In genomic region chr3:20930034-20930433, GRCh38 we compare ENCODE assay signal across 12 cellular contexts.
A peak's percentile ranks its signal among the peaks of the same experiment; 100 is the strongest.
DNase-seq lines count a peak whose midpoint lies in the region; ATAC-seq, FAIRE-seq and TF ChIP-seq lines count a peak whose summit lies in the region.
"Had no signal": no experiment of that assay in that cellular context is flagged by ENCODE, and none has a peak within 500 bp of the region (broad histone marks: within the 10 kb centered on the region; RNA-seq: fewer than 3 reads in every experiment).

No MANE protein-coding gene starts in this region.

- dilution Hi-C loops in endothelial cell of umbilical vein (cut with MboI; ENCODE audit: extremely low pct_ligation_motif_present, low sequenced_read_pairs), result no loop called here

- CTCF ChIA-PET in activated CD8-positive, alpha-beta T cell treated with anti-CD3 and anti-CD28 coated beads for 36 hours (lab: Charles Lee), result interaction anchor here (0.8 kb wide), 1 partner anchor 414 kb away, joined by 3 read pairs; no protein-coding TSS in a partner anchor
- CTCF ChIA-PET in activated CD8-positive, alpha-beta T cell treated with anti-CD3 and anti-CD28 coated beads, Interleukin-2, amount 10 ng/mL, durations not matched to agents 7 days and 5 days (lab: Charles Lee), result no interaction called here
- CTCF ChIA-PET in endothelial cell of umbilical vein (lab: Charles Lee), result no interaction called here

- H3K27me3 Mint-ChIP-seq in activated CD8-positive, alpha-beta T cell treated with anti-CD3 and anti-CD28 coated beads for 36 hours, result no peaks in the 10 kb centered on the region
- no peaks in the 10 kb centered on the region for H3K27me3 Mint-ChIP-seq in activated CD8-positive, alpha-beta T cell treated with anti-CD3 and anti-CD28 coated beads, Interleukin-2, amount 10 ng/mL, durations not matched to agents 7 days and 5 days (ENCODE audit: low read depth)
- no peaks in the 10 kb centered on the region for H3K27me3 Mint-ChIP-seq in stimulated activated naive CD8-positive, alpha-beta T cell treated with anti-CD3 and anti-CD28 coated beads, Interleukin-15, amount 100 ng/mL, for 72 hours
- H3K27me3 Mint-ChIP-seq: CD8-positive, alpha-beta memory T cell had no signal

- H3K36me3 ChIP-seq in endothelial cell of umbilical vein (ENCODE audit: control insufficient read depth in 2 of 2, extremely low read depth in 1 of 2, insufficient read depth in 2 of 2, low read length in 2 of 2) (no peaks in the 10 kb centered on the region), smooth muscle cell (ENCODE audit: low read depth) (no peaks in the 10 kb centered on the region)
- H3K36me3 ChIP-seq: neutrophil had no signal

- no peaks in the 10 kb centered on the region for H3K27me3 ChIP-seq in endothelial cell of umbilical vein (ENCODE audit: control insufficient read depth in 2 of 2, insufficient read depth in 2 of 2, low read length in 2 of 2)
- no peaks in the 10 kb centered on the region for H3K27me3 ChIP-seq in smooth muscle cell (ENCODE audit: low read depth)
- H3K27me3 ChIP-seq: neutrophil had no signal

- H3K79me2 ChIP-seq in endothelial cell of umbilical vein (ENCODE audit: control insufficient read depth, insufficient read depth, low read length) (no peaks in the 10 kb centered on the region), smooth muscle cell (ENCODE audit: low read depth) (no peaks in the 10 kb centered on the region)

- peak; percentile 1 for DNase-seq in activated CD8-positive, alpha-beta T cell treated with anti-CD3 and anti-CD28 coated beads for 36 hours
- DNase-seq in activated CD8-positive, alpha-beta T cell treated with anti-CD3 and anti-CD28 coated beads, Interleukin-2, amount 10 ng/mL, durations not matched to agents 7 days and 5 days, result no peak
- DNase-seq in NCI-H226, result peak; percentile 9
- DNase-seq in endothelial cell of umbilical vein (ENCODE audit: low read depth, low spot score), result peak; percentile 5
- no peak for DNase-seq in smooth muscle cell (lab: John Stamatoyannopoulos, UW; ENCODE audit: unreplicated experiment)
- DNase-seq in stimulated activated naive CD8-positive, alpha-beta T cell treated with anti-CD3 and anti-CD28 coated beads, Interleukin-15, amount 100 ng/mL, for 72 hours, result no peak
- DNase-seq in H4 (ENCODE audit: low spot score), result no peak
- no peak for DNase-seq in activated gamma-delta T cell (lab: John Stamatoyannopoulos, UW)
- DNase-seq: activated CD4-positive, alpha-beta T cell treated with anti-CD3 and anti-CD28 coated beads, Interleukin-2, amount 50 U/mL, for 1 hour; CD8-positive, alpha-beta memory T cell; NCI-H1092 treated with DMSO at 0.1 percent for 48 hours had no signal

- no peak for ATAC-seq in activated CD8-positive, alpha-beta T cell treated with anti-CD3 and anti-CD28 coated beads for 36 hours
- no peak for ATAC-seq in activated CD8-positive, alpha-beta T cell treated with anti-CD3 and anti-CD28 coated beads, Interleukin-2, amount 10 ng/mL, durations not matched to agents 7 days and 5 days
- no peak for ATAC-seq in stimulated activated naive CD8-positive, alpha-beta T cell treated with anti-CD3 and anti-CD28 coated beads, Interleukin-15, amount 100 ng/mL, for 72 hours

- H3K4me1 ChIP-seq in endothelial cell of umbilical vein (ENCODE audit: control insufficient read depth, extremely low read depth, insufficient read depth, low read length), result no peaks in the 10 kb centered on the region
- no peaks in the 10 kb centered on the region for H3K4me1 ChIP-seq in smooth muscle cell (ENCODE audit: low read depth)

- no peak for FAIRE-seq in endothelial cell of umbilical vein (lab: Jason Lieb, UNC)

- H3K4me3 Mint-ChIP-seq in activated CD8-positive, alpha-beta T cell treated with anti-CD3 and anti-CD28 coated beads for 36 hours, result no peak overlapping the region
- no peak overlapping the region for H3K4me3 Mint-ChIP-seq in activated CD8-positive, alpha-beta T cell treated with anti-CD3 and anti-CD28 coated beads, Interleukin-2, amount 10 ng/mL, durations not matched to agents 7 days and 5 days
- H3K4me3 Mint-ChIP-seq in stimulated activated naive CD8-positive, alpha-beta T cell treated with anti-CD3 and anti-CD28 coated beads, Interleukin-15, amount 100 ng/mL, for 72 hours, result no peak overlapping the region
- H3K4me3 Mint-ChIP-seq: CD8-positive, alpha-beta memory T cell had no signal

- no peaks in the 10 kb centered on the region for H4K20me1 ChIP-seq in endothelial cell of umbilical vein (replicated peaks; ENCODE audit: control insufficient read depth, extremely low read depth, insufficient read depth, low read length)
- H4K20me1 ChIP-seq in smooth muscle cell (ENCODE audit: low read depth), result no peaks in the 10 kb centered on the region

- no peak overlapping the region for H3K27ac ChIP-seq in endothelial cell of umbilical vein (ENCODE audit: insufficient read depth, low read depth, low read length)
- no peak overlapping the region for H3K27ac ChIP-seq in smooth muscle cell (ENCODE audit: low read depth)
- H3K27ac ChIP-seq: neutrophil had no signal

- no peak overlapping the region for H3K9ac ChIP-seq in endothelial cell of umbilical vein (replicated peaks; ENCODE audit: extremely low read depth, insufficient read depth, low read length)
- no peak overlapping the region for H3K9ac ChIP-seq in smooth muscle cell (ENCODE audit: low read depth)

- no peaks in the 10 kb centered on the region for H3F3A ChIP-seq in smooth muscle cell (ENCODE audit: low read depth)

- H3K36me3 Mint-ChIP-seq in activated CD8-positive, alpha-beta T cell treated with anti-CD3 and anti-CD28 coated beads for 36 hours (ENCODE audit: low read depth), result no peaks in the 10 kb centered on the region
- no peaks in the 10 kb centered on the region for H3K36me3 Mint-ChIP-seq in activated CD8-positive, alpha-beta T cell treated with anti-CD3 and anti-CD28 coated beads, Interleukin-2, amount 10 ng/mL, durations not matched to agents 7 days and 5 days (ENCODE audit: low read depth)
- H3K36me3 Mint-ChIP-seq: CD8-positive, alpha-beta memory T cell had no signal

- H2AFZ ChIP-seq in endothelial cell of umbilical vein (ENCODE audit: low read depth, low read length) (no peak overlapping the region), smooth muscle cell (ENCODE audit: low read depth) (no peak overlapping the region)

- H3K9me3 Mint-ChIP-seq in activated CD8-positive, alpha-beta T cell treated with anti-CD3 and anti-CD28 coated beads for 36 hours, result peaks cover 14% of the 10 kb centered on the region
- H3K9me3 Mint-ChIP-seq in activated CD8-positive, alpha-beta T cell treated with anti-CD3 and anti-CD28 coated beads, Interleukin-2, amount 10 ng/mL, durations not matched to agents 7 days and 5 days (ENCODE audit: insufficient read depth), result peaks cover 29% of the 10 kb centered on the region
- H3K9me3 Mint-ChIP-seq in stimulated activated naive CD8-positive, alpha-beta T cell treated with anti-CD3 and anti-CD28 coated beads, Interleukin-15, amount 100 ng/mL, for 72 hours, result peaks cover 14 to 20% of the 10 kb centered on the region in 2 donors

- no peak overlapping the region for H3K4me3 ChIP-seq in endothelial cell of umbilical vein (replicated peaks in 1 of 3; ENCODE audit: insufficient read depth in 1 of 3, low read depth in 1 of 3, low read length in 3 of 3)
- no peak overlapping the region for H3K4me3 ChIP-seq in smooth muscle cell

- H3K9me3 ChIP-seq in endothelial cell of umbilical vein (replicated peaks; ENCODE audit: control insufficient read depth, insufficient read depth, low read length), result no peaks in the 10 kb centered on the region
- no peaks in the 10 kb centered on the region for H3K9me3 ChIP-seq in smooth muscle cell (replicated peaks; ENCODE audit: low read depth)
- H3K9me3 ChIP-seq: neutrophil had no signal

- no peaks in the 10 kb centered on the region for H3K9me1 ChIP-seq in endothelial cell of umbilical vein (replicated peaks; ENCODE audit: control insufficient read depth, extremely low read depth, insufficient read depth, low read length)

- no peak overlapping the region for H3K4me2 ChIP-seq in endothelial cell of umbilical vein (ENCODE audit: insufficient read depth, low read length)
- no peak overlapping the region for H3K4me2 ChIP-seq in smooth muscle cell

- H3K27ac Mint-ChIP-seq in activated CD8-positive, alpha-beta T cell treated with anti-CD3 and anti-CD28 coated beads for 36 hours, result no peak overlapping the region
- H3K27ac Mint-ChIP-seq in activated CD8-positive, alpha-beta T cell treated with anti-CD3 and anti-CD28 coated beads, Interleukin-2, amount 10 ng/mL, durations not matched to agents 7 days and 5 days, result no peak overlapping the region
- no peak overlapping the region for H3K27ac Mint-ChIP-seq in stimulated activated naive CD8-positive, alpha-beta T cell treated with anti-CD3 and anti-CD28 coated beads, Interleukin-15, amount 100 ng/mL, for 72 hours
- H3K27ac Mint-ChIP-seq: CD8-positive, alpha-beta memory T cell had no signal

- WGBS in smooth muscle cell (ENCODE audit: low lambda C conversion rate), result 18% methylated on average over 3 of the region's 3 CpGs

- POLR2A ChIA-PET in activated CD8-positive, alpha-beta T cell treated with anti-CD3 and anti-CD28 coated beads for 36 hours (lab: Charles Lee), result no interaction called here
- POLR2A ChIA-PET in activated CD8-positive, alpha-beta T cell treated with anti-CD3 and anti-CD28 coated beads, Interleukin-2, amount 10 ng/mL, durations not matched to agents 7 days and 5 days (lab: Charles Lee), result no interaction called here
- POLR2A ChIA-PET in endothelial cell of umbilical vein (lab: Charles Lee), result no interaction called here

- intact Hi-C loops in activated CD8-positive, alpha-beta T cell treated with anti-CD3 and anti-CD28 coated beads for 36 hours (cut with micrococcal nuclease), result no loop called here
- intact Hi-C loops in endothelial cell of umbilical vein (cut with micrococcal nuclease), result loop anchor here (1.0 to 5.0 kb wide), 3 partner anchors 417 to 703 kb away; no protein-coding TSS in a partner anchor

- TF ChIP-seq CTCF in activated CD8-positive, alpha-beta T cell treated with anti-CD3 and anti-CD28 coated beads for 36 hours (IDR thresholded peaks at IDR 0.05), result no peak
- TF ChIP-seq CTCF in endothelial cell of umbilical vein (IDR thresholded peaks at IDR 0.05; ENCODE audit: extremely low read depth in 1 of 2, insufficient read depth in 1 of 2, low read depth in 1 of 2, low read length in 2 of 2), result no peak
- peak; percentile 42 for TF ChIP-seq CTCF in smooth muscle cell (IDR thresholded peaks at IDR 0.05; ENCODE audit: borderline replicate concordance, insufficient read depth, poor library complexity, severe bottlenecking)

- no peaks in the 10 kb centered on the region for H3K4me1 Mint-ChIP-seq in activated CD8-positive, alpha-beta T cell treated with anti-CD3 and anti-CD28 coated beads for 36 hours (ENCODE audit: low read depth)
- H3K4me1 Mint-ChIP-seq in activated CD8-positive, alpha-beta T cell treated with anti-CD3 and anti-CD28 coated beads, Interleukin-2, amount 10 ng/mL, durations not matched to agents 7 days and 5 days (ENCODE audit: low read depth), result no peaks in the 10 kb centered on the region
- no peaks in the 10 kb centered on the region for H3K4me1 Mint-ChIP-seq in stimulated activated naive CD8-positive, alpha-beta T cell treated with anti-CD3 and anti-CD28 coated beads, Interleukin-15, amount 100 ng/mL, for 72 hours
- H3K4me1 Mint-ChIP-seq: CD8-positive, alpha-beta memory T cell had no signal

- no peak for TF ChIP-seq POLR2A in endothelial cell of umbilical vein (IDR thresholded peaks at IDR 0.05; ENCODE audit: low read depth, low read length)

- BruUV-seq in endothelial cell of umbilical vein (replicated peaks; lab: Mats Ljungman, UMichigan), result no TSS peak

TF ChIP-seq in endothelial cell of umbilical vein, 7 proteins besides CTCF, POLR2A, EP300 and RAD21 (continues in another document):
- no peak for TF ChIP-seq MYC (IDR thresholded peaks at IDR 0.05; ENCODE audit: low read depth, low read length)

Comparison
In these comparisons a context has a peak if more than half of its experiments do, and no peak if none do; other contexts are left out.
1. DNase-seq: peak in activated CD8-positive, alpha-beta T cell treated with anti-CD3 and anti-CD28 coated beads for 36 hours (single experiment), NCI-H226 (single experiment) and endothelial cell of umbilical vein (single experiment); none in activated CD8-positive, alpha-beta T cell treated with anti-CD3 and anti-CD28 coated beads, Interleukin-2, amount 10 ng/mL, durations not matched to agents 7 days and 5 days (single experiment), smooth muscle cell (single experiment), stimulated activated naive CD8-positive, alpha-beta T cell treated with anti-CD3 and anti-CD28 coated beads, Interleukin-15, amount 100 ng/mL, for 72 hours (0 of 2), H4 (single experiment) and activated gamma-delta T cell (single experiment).